Comparison of ENCODE assay signal across 18 cellular contexts in genomic region chr2:141940709-141941108, GRCh38.
"Had no signal": no experiment of that assay in that cellular context is flagged by ENCODE, and none has a peak within 500 bp of the region (broad histone marks: within the 10 kb centered on the region; RNA-seq: fewer than 3 reads in every experiment).

No MANE protein-coding gene starts in this region.

- ATAC-seq: HepG2, K562, T-cell had no signal

- H3K27ac ChIP-seq: KMS-11 had no signal

- H3K4me3 ChIP-seq: K562 had no signal

- H3K9ac ChIP-seq: KMS-11 had no signal

- DNase-seq: MV-4-11, NCI-H1048, NCI-H1105, NCI-H1436 treated with DMSO at 0.1 percent for 48 hours, NCI-H1694, NCI-H187 treated with DMSO at 0.1 percent for 48 hours, NCI-H2029 treated with DMSO at 0.1 percent for 48 hours, NCI-H2171 treated with DMSO at 0.1 percent for 48 hours, NCI-H345, NCI-H446 treated with DMSO at 0.1 percent for 48 hours, NCI-H510A treated with DMSO at 0.1 percent for 48 hours, Right ventricle myocardium superior, RPMI8226, SW 1271, T-cell had no signal

- H3K4me2 ChIP-seq: KMS-11 had no signal
